ENCODE assay signal across 1 cellular context in genomic region chr2:69291004-69291650, GRCh38.
TF ChIP-seq lines count a peak whose summit lies in the region.

No MANE protein-coding gene starts in this region.

TF ChIP-seq in IMR-90, 13 proteins besides CTCF, POLR2A, EP300 and RAD21:
- TF ChIP-seq ELK1 (IDR thresholded peaks at IDR 0.05; ENCODE audit: borderline replicate concordance, low read depth, low read length) = no peak
- no peak for TF ChIP-seq RFX5 (IDR thresholded peaks at IDR 0.05; ENCODE audit: low read depth, low read length)
- TF ChIP-seq USF2 (IDR thresholded peaks at IDR 0.05; ENCODE audit: low read depth, low read length) = no peak
- no peak for TF ChIP-seq CEBPB (IDR thresholded peaks at IDR 0.05; ENCODE audit: low read depth, low read length)
- no peak for TF ChIP-seq MAZ (IDR thresholded peaks at IDR 0.05; ENCODE audit: borderline replicate concordance, low read depth, low read length)
- no peak for TF ChIP-seq RCOR1 (IDR thresholded peaks at IDR 0.05; ENCODE audit: insufficient replicate concordance, low read length)
- no peak for TF ChIP-seq NFE2L2 (IDR thresholded peaks at IDR 0.05; ENCODE audit: low read depth, low read length)
- no peak for TF ChIP-seq CHD1 (IDR thresholded peaks at IDR 0.05; ENCODE audit: low read depth, low read length)
- TF ChIP-seq MXI1 (IDR thresholded peaks at IDR 0.05; ENCODE audit: borderline replicate concordance, low read depth, low read length) = no peak
- TF ChIP-seq MAFK (IDR thresholded peaks at IDR 0.05; ENCODE audit: low read depth, low read length) = no peak
- no peak for TF ChIP-seq SMC3 (IDR thresholded peaks at IDR 0.05; ENCODE audit: low read depth, low read length)
- no peak for TF ChIP-seq BHLHE40 (IDR thresholded peaks at IDR 0.05; ENCODE audit: low read depth, low read length)
- no peak for TF ChIP-seq FOS (IDR thresholded peaks at IDR 0.05; ENCODE audit: low read depth, low read length)
